ENCODE assay signal across 1 cellular context in the genomic region with DNA sequence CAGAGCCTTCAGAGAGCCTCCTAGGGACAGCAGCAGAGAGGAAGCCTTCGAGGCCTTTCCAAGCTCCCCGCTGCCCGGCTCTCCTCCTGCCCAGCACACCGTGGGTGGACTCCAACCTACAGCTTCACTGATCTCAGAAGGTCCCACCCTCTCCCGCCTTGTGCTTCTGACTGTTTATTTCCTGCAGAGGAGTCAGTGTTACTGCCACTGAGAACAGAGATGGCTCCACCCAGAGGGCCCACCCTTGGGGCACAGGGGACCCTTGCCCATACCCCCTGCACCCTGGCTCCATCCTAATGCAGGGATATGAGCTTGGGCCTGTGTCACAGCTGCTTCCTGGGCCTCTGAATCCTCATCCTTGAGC.
A peak's percentile ranks its signal among the peaks of the same experiment; 100 is the strongest.
TF ChIP-seq lines count a peak whose summit lies in the region.

No MANE protein-coding gene starts in this region.

TF ChIP-seq in H1, 55 proteins besides CTCF, POLR2A, EP300 and RAD21:
- TF ChIP-seq KDM4A (IDR thresholded peaks at IDR 0.05; ENCODE audit: low read depth, low read length, severe bottlenecking) (peak; percentile 11), CHD1 (IDR thresholded peaks at IDR 0.05; ENCODE audit: low read depth, low read length) (no peak)
